Comparison of ENCODE assay signal across 12 cellular contexts in genomic region chr3:151087648-151088047, GRCh38. TPM values are rescaled to one million over a fixed set of nuclear protein-coding genes. Genes with fewer than 3 reads are reported as not detected.
DNase-seq lines count a peak whose midpoint lies in the region; ATAC-seq and TF ChIP-seq lines count a peak whose summit lies in the region.
"Had no signal": no experiment of that assay in that cellular context is flagged by ENCODE, and none has a peak within 500 bp of the region (broad histone marks: within the 10 kb centered on the region; RNA-seq: fewer than 3 reads in every experiment).

No MANE protein-coding gene starts in this region.

- peaks cover 13% of the 10 kb centered on the region for H3K4me1 Mint-ChIP-seq in neural crest cell

- H3K36me3 ChIP-seq in aorta (ENCODE audit: control insufficient read depth in 1 of 2, insufficient read depth in 2 of 2, low read length in 1 of 2), result no peaks in the 10 kb centered on the region
- H3K36me3 ChIP-seq: SJSA1 had no signal

- no peaks in the 10 kb centered on the region for H3K36me3 Mint-ChIP-seq in neural crest cell (ENCODE audit: low read depth)

- H3K9me3 Mint-ChIP-seq in neural crest cell, result no peaks in the 10 kb centered on the region

- no peak overlapping the region for H3K4me3 ChIP-seq in aorta (ENCODE audit: low read length in 2 of 2)

- peaks cover 27% of the 10 kb centered on the region for H3K27me3 Mint-ChIP-seq in neural crest cell (ENCODE audit: low read depth)

- no peaks in the 10 kb centered on the region for H3K9me3 ChIP-seq in aorta (ENCODE audit: control insufficient read depth, low read length)
- H3K9me3 ChIP-seq: A549 had no signal

- no peaks in the 10 kb centered on the region for H3K27me3 ChIP-seq in aorta (ENCODE audit: control insufficient read depth in 1 of 2, insufficient read depth in 2 of 2, low read length in 1 of 2)

- DNase-seq in NCI-H2107 treated with DMSO at 0.1 percent for 48 hours (lab: John Stamatoyannopoulos, UW; ENCODE audit: unreplicated experiment) (peak; percentile 13), NCI-H2107 (lab: John Stamatoyannopoulos, UW) (no peak), NCI-H1105 treated with DMSO at 0.1 percent for 48 hours (lab: John Stamatoyannopoulos, UW) (peak; percentile 77), cerebellum (ENCODE audit: low spot score) (peak; percentile 23), neural crest cell (ENCODE audit: low read depth, low spot score) (no peak), aorta (no peak)
- DNase-seq: activated CD8-positive, alpha-beta memory T cell treated with anti-CD3 and anti-CD28 coated beads, Interleukin-2, amount 50 U/mL, for 48 hours; effector memory CD4-positive, alpha-beta T cell had no signal

- H3K4me3 Mint-ChIP-seq in neural crest cell, result peak overlapping the region; percentile 92

- H3K27ac Mint-ChIP-seq in neural crest cell (ENCODE audit: unreplicated experiment), result no peak overlapping the region

- H3K4me1 ChIP-seq in aorta (ENCODE audit: control insufficient read depth in 1 of 2, insufficient read depth in 2 of 2, low read length in 2 of 2), result no peaks in the 10 kb centered on the region
- H3K4me1 ChIP-seq: A549 had no signal

- ATAC-seq in GM21529 (IDR thresholded peaks at IDR 0.05; ENCODE audit: unreplicated experiment) (no peak), aorta (ENCODE audit: low FRiP score) (no peak), GM21447 (IDR thresholded peaks at IDR 0.05; ENCODE audit: unreplicated experiment) (no peak)

- intact Hi-C loops in aorta (cut with DNase I), result loop anchor here in 1 of 2 donors (10.0 kb wide), 1 partner anchor 323 kb away; the partner anchor contains the start of gene SIAH2

- TF ChIP-seq CTCF in neural crest cell (conservative IDR thresholded peaks at IDR 0.05), result no peak

- H3K27ac ChIP-seq in aorta (ENCODE audit: low read depth in 1 of 2, low read length in 2 of 2), result no peak overlapping the region
- H3K27ac ChIP-seq: SJSA1 had no signal

- 82 to 89% methylated on average over 2 of the region's 2 CpGs for WGBS in aorta, 2 donors

RNA-seq across cellular contexts. Expression of gene MED12L, which starts 2.2 kb away (rescaled TPM):
- total RNA-seq in cerebellum, result 12.8 TPM
- total RNA-seq in neural crest cell, result 12.2 and 12.8 TPM in 2 replicates
- 1 to 10 TPM; 1.1 to 2.3 TPM for total RNA-seq in aorta
- polyA plus RNA-seq in aorta, result not detected

Comparison
In these comparisons a context has a peak if more than half of its experiments do, and no peak if none do; other contexts are left out.
1. DNase-seq: peak in NCI-H2107 treated with DMSO at 0.1 percent for 48 hours (single experiment), NCI-H1105 treated with DMSO at 0.1 percent for 48 hours (single experiment) and cerebellum (single experiment); none in NCI-H2107 (single experiment), neural crest cell (single experiment) and aorta (0 of 2).